Comparison of ENCODE assay signal across 24 cellular contexts in genomic region chr2:161983010-161983651, GRCh38.
A peak's percentile ranks its signal among the peaks of the same experiment; 100 is the strongest.
DNase-seq lines count a peak whose midpoint lies in the region; ATAC-seq, FAIRE-seq and TF ChIP-seq lines count a peak whose summit lies in the region.
"Had no signal": no experiment of that assay in that cellular context is flagged by ENCODE, and none has a peak within 500 bp of the region (broad histone marks: within the 10 kb centered on the region; RNA-seq: fewer than 3 reads in every experiment).

No MANE protein-coding gene starts in this region.

- H3K4me1 ChIP-seq in small intestine (ENCODE audit: control insufficient read depth in 2 of 2, insufficient read depth in 1 of 2, low read depth in 1 of 2, low read length in 1 of 2) (peaks cover 4 to 6% of the 10 kb centered on the region in 2 donors), ovary (ENCODE audit: insufficient read depth) (no peaks in the 10 kb centered on the region)
- H3K4me1 ChIP-seq: ascending aorta, left ventricle myocardium inferior had no signal

- intact Hi-C loops in activated naive CD4-positive, alpha-beta T cell treated with anti-CD3 and anti-CD28 coated beads for 36 hours (cut with micrococcal nuclease) = no loop called here
- intact Hi-C loops in ovary (cut with DNase I) = no loop called here

- H3K9me3 ChIP-seq in small intestine (ENCODE audit: control insufficient read depth, low read depth) (no peaks in the 10 kb centered on the region), ovary (no peaks in the 10 kb centered on the region)
- H3K9me3 ChIP-seq: ascending aorta, BLaER1, left ventricle myocardium inferior had no signal

- DNase-seq in activated naive CD4-positive, alpha-beta T cell treated with anti-CD3 and anti-CD28 coated beads, Interleukin-2, amount 10 ng/mL, durations not matched to agents 7 days and 5 days = no peak
- DNase-seq in activated naive CD4-positive, alpha-beta T cell treated with anti-CD3 and anti-CD28 coated beads for 36 hours = no peak
- DNase-seq in HT-29 (ENCODE audit: low spot score) (peak; percentile 5), choroid plexus epithelial cell (ENCODE audit: low read depth) (peak; percentile 34), small intestine (peak; percentile 55), DMS53 (lab: John Stamatoyannopoulos, UW) (no peak), ovary (no peak)
- DNase-seq: activated CD4-positive, alpha-beta T cell treated with anti-CD3 and anti-CD28 coated beads, Interleukin-2, amount 10 ng/mL, durations not matched to agents 7 days and 5 days; activated naive CD8-positive, alpha-beta T cell treated with anti-CD3 and anti-CD28 coated beads, Interleukin-2, amount 10 ng/mL, durations not matched to agents 7 days and 5 days; caudate nucleus; dermis blood vessel endothelial cell; Karpas-422; left ventricle myocardium inferior; naive thymus-derived CD8-positive, alpha-beta T cell; NCI-H146; retina; stimulated activated CD4-positive, alpha-beta T cell treated with anti-CD3 and anti-CD28 coated beads, Interleukin-12 subunit alpha, Interleukin-12 subunit beta, amount 100 ng/mL, for 4 hours; stimulated activated CD4-positive, alpha-beta T cell treated with anti-CD3 and anti-CD28 coated beads, Interleukin-4, amount 100 ng/mL, for 24 hours; stimulated activated naive B cell treated with anti-CD40 and anti-IgM and Interleukin-4, amounts not matched to agents 10 μg/mL and 1 μg/mL and 100 μg/mL, for 72 hours had no signal

- H3K36me3 Mint-ChIP-seq in activated naive CD4-positive, alpha-beta T cell treated with anti-CD3 and anti-CD28 coated beads, Interleukin-2, amount 10 ng/mL, durations not matched to agents 7 days and 5 days = peaks cover 41% of the 10 kb centered on the region
- H3K36me3 Mint-ChIP-seq in activated naive CD4-positive, alpha-beta T cell treated with anti-CD3 and anti-CD28 coated beads for 36 hours (ENCODE audit: low read depth) = no peaks in the 10 kb centered on the region
- H3K36me3 Mint-ChIP-seq: naive thymus-derived CD8-positive, alpha-beta T cell; stimulated activated naive B cell treated with anti-CD40 and anti-IgM and Interleukin-4, amounts not matched to agents 10 μg/mL and 1 μg/mL and 100 μg/mL, for 72 hours had no signal

- no peak for ATAC-seq in HG03521 (IDR thresholded peaks at IDR 0.05; ENCODE audit: unreplicated experiment)
- ATAC-seq: naive thymus-derived CD8-positive, alpha-beta T cell had no signal

- 25 to 50% (median 40%) methylated on average over 6 of the region's 6 CpGs for WGBS in small intestine, 3 donors
- 66 to 69% (median 67%) methylated on average over 6 of the region's 6 CpGs for WGBS in ovary, 3 donors

- TF ChIP-seq CTCF in choroid plexus epithelial cell (conservative IDR thresholded peaks at IDR 0.05; ENCODE audit: low read depth, low read length) = no peak
- no peak for TF ChIP-seq CTCF in ovary (IDR thresholded peaks at IDR 0.05)

- no peak for TF ChIP-seq EP300 in ovary (IDR thresholded peaks at IDR 0.05)

- H3K36me3 ChIP-seq in small intestine (ENCODE audit: control insufficient read depth in 2 of 2, insufficient read depth in 2 of 2, low read length in 2 of 2) (no peaks in the 10 kb centered on the region), ovary (no peaks in the 10 kb centered on the region)
- H3K36me3 ChIP-seq: ascending aorta, BLaER1, left ventricle myocardium inferior had no signal

- H3K9me3 Mint-ChIP-seq in activated naive CD4-positive, alpha-beta T cell treated with anti-CD3 and anti-CD28 coated beads, Interleukin-2, amount 10 ng/mL, durations not matched to agents 7 days and 5 days = peaks cover 3% of the 10 kb centered on the region
- H3K9me3 Mint-ChIP-seq in activated naive CD4-positive, alpha-beta T cell treated with anti-CD3 and anti-CD28 coated beads for 36 hours = no peaks in the 10 kb centered on the region
- H3K9me3 Mint-ChIP-seq: naive thymus-derived CD8-positive, alpha-beta T cell; stimulated activated naive B cell treated with anti-CD40 and anti-IgM and Interleukin-4, amounts not matched to agents 10 μg/mL and 1 μg/mL and 100 μg/mL, for 72 hours had no signal

- TF ChIP-seq POLR2A in ovary (IDR thresholded peaks at IDR 0.05) = no peak

- H3K4me1 Mint-ChIP-seq in activated naive CD4-positive, alpha-beta T cell treated with anti-CD3 and anti-CD28 coated beads, Interleukin-2, amount 10 ng/mL, durations not matched to agents 7 days and 5 days = peaks cover 48% of the 10 kb centered on the region
- peaks cover 18% of the 10 kb centered on the region for H3K4me1 Mint-ChIP-seq in activated naive CD4-positive, alpha-beta T cell treated with anti-CD3 and anti-CD28 coated beads for 36 hours (ENCODE audit: low read depth)
- H3K4me1 Mint-ChIP-seq: stimulated activated naive B cell treated with anti-CD40 and anti-IgM and Interleukin-4, amounts not matched to agents 10 μg/mL and 1 μg/mL and 100 μg/mL, for 72 hours had no signal

- H3K27ac ChIP-seq in small intestine (ENCODE audit: low read depth in 1 of 2, low read length in 1 of 2) = no peak overlapping the region
- no peak overlapping the region for H3K27ac ChIP-seq in ovary
- H3K27ac ChIP-seq: ascending aorta, BLaER1, left ventricle myocardium inferior, SK-N-MC had no signal

- peak overlapping the region; percentile 15 for H3K27ac Mint-ChIP-seq in activated naive CD4-positive, alpha-beta T cell treated with anti-CD3 and anti-CD28 coated beads, Interleukin-2, amount 10 ng/mL, durations not matched to agents 7 days and 5 days
- no peak overlapping the region for H3K27ac Mint-ChIP-seq in activated naive CD4-positive, alpha-beta T cell treated with anti-CD3 and anti-CD28 coated beads for 36 hours
- H3K27ac Mint-ChIP-seq: activated naive CD8-positive, alpha-beta T cell treated with anti-CD3 and anti-CD28 coated beads, Interleukin-2, amount 10 ng/mL, durations not matched to agents 7 days and 5 days; stimulated activated naive B cell treated with anti-CD40 and anti-IgM and Interleukin-4, amounts not matched to agents 10 μg/mL and 1 μg/mL and 100 μg/mL, for 72 hours had no signal

- H3K27me3 ChIP-seq in small intestine (ENCODE audit: control insufficient read depth in 2 of 2, insufficient read depth in 2 of 2, low read length in 2 of 2) (no peaks in the 10 kb centered on the region), ovary (no peaks in the 10 kb centered on the region)
- H3K27me3 ChIP-seq: ascending aorta, BLaER1 had no signal

- no peaks in the 10 kb centered on the region for H3K27me3 Mint-ChIP-seq in activated naive CD4-positive, alpha-beta T cell treated with anti-CD3 and anti-CD28 coated beads, Interleukin-2, amount 10 ng/mL, durations not matched to agents 7 days and 5 days
- no peaks in the 10 kb centered on the region for H3K27me3 Mint-ChIP-seq in activated naive CD4-positive, alpha-beta T cell treated with anti-CD3 and anti-CD28 coated beads for 36 hours (ENCODE audit: low read depth)
- H3K27me3 Mint-ChIP-seq: activated CD4-positive, alpha-beta T cell treated with anti-CD3 and anti-CD28 coated beads, Interleukin-2, amount 10 ng/mL, durations not matched to agents 7 days and 5 days; activated naive CD8-positive, alpha-beta T cell treated with anti-CD3 and anti-CD28 coated beads, Interleukin-2, amount 10 ng/mL, durations not matched to agents 7 days and 5 days; naive thymus-derived CD8-positive, alpha-beta T cell had no signal

- FAIRE-seq in small intestine (lab: Jason Lieb, UNC) = no peak
- FAIRE-seq: GM12892 had no signal

- CTCF ChIA-PET in activated naive CD4-positive, alpha-beta T cell treated with anti-CD3 and anti-CD28 coated beads, Interleukin-2, amount 10 ng/mL, durations not matched to agents 7 days and 5 days (lab: Charles Lee) = interaction anchor here (1.0 kb wide), 1 partner anchor 74 kb away, joined by 3 read pairs; no protein-coding TSS in a partner anchor
- CTCF ChIA-PET in activated naive CD4-positive, alpha-beta T cell treated with anti-CD3 and anti-CD28 coated beads for 36 hours (lab: Charles Lee) = interaction anchor here (0.6 kb wide), 1 partner anchor 34 kb away, joined by 3 read pairs; no protein-coding TSS in a partner anchor

- H3K4me3 ChIP-seq in choroid plexus epithelial cell (ENCODE audit: low read depth, low read length) (no peak overlapping the region), small intestine (ENCODE audit: low read depth in 1 of 2, low read length in 2 of 2) (no peak overlapping the region), ovary (no peak overlapping the region)
- H3K4me3 ChIP-seq: ascending aorta, BLaER1, left ventricle myocardium inferior, SK-N-MC had no signal

- H3K4me3 Mint-ChIP-seq in activated naive CD4-positive, alpha-beta T cell treated with anti-CD3 and anti-CD28 coated beads, Interleukin-2, amount 10 ng/mL, durations not matched to agents 7 days and 5 days = no peak overlapping the region
- no peak overlapping the region for H3K4me3 Mint-ChIP-seq in activated naive CD4-positive, alpha-beta T cell treated with anti-CD3 and anti-CD28 coated beads for 36 hours
- H3K4me3 Mint-ChIP-seq: activated CD4-positive, alpha-beta T cell treated with anti-CD3 and anti-CD28 coated beads, Interleukin-2, amount 10 ng/mL, durations not matched to agents 7 days and 5 days; activated naive CD8-positive, alpha-beta T cell treated with anti-CD3 and anti-CD28 coated beads, Interleukin-2, amount 10 ng/mL, durations not matched to agents 7 days and 5 days; naive thymus-derived CD8-positive, alpha-beta T cell; stimulated activated naive B cell treated with anti-CD40 and anti-IgM and Interleukin-4, amounts not matched to agents 10 μg/mL and 1 μg/mL and 100 μg/mL, for 72 hours had no signal

Comparison
In these comparisons a context has a peak if more than half of its experiments do, and no peak if none do; other contexts are left out.
1. DNase-seq: peak in HT-29 (single experiment), choroid plexus epithelial cell (single experiment) and small intestine (single experiment); none in activated naive CD4-positive, alpha-beta T cell treated with anti-CD3 and anti-CD28 coated beads, Interleukin-2, amount 10 ng/mL, durations not matched to agents 7 days and 5 days (single experiment), activated naive CD4-positive, alpha-beta T cell treated with anti-CD3 and anti-CD28 coated beads for 36 hours (single experiment), DMS53 (single experiment) and ovary (0 of 5).